Comparison of ENCODE assay signal across 8 cellular contexts in genomic region chr16:8850279-8850885, GRCh38. TPM values are rescaled to one million over a fixed set of nuclear protein-coding genes. Genes with fewer than 3 reads are reported as not detected.
A peak's percentile ranks its signal among the peaks of the same experiment; 100 is the strongest.
DNase-seq lines count a peak whose midpoint lies in the region; ATAC-seq and TF ChIP-seq lines count a peak whose summit lies in the region.

No MANE protein-coding gene starts in this region.

- H3K27ac ChIP-seq in AG04450 (ENCODE audit: low read depth, low read length) = peak overlapping the region; percentile 65

- POLR2A ChIA-PET in AG04450 (lab: Yijun Ruan, JAX) = interaction anchor here (0.5 to 3.3 kb wide), 4 partner anchors 9 to 259 kb away, joined by 3 to 13 read pairs (median 4); partner anchors contain the start of gene CARHSP1

- no peak overlapping the region for H3K4me3 Mint-ChIP-seq in activated naive CD8-positive, alpha-beta T cell treated with anti-CD3 and anti-CD28 coated beads, Interleukin-2, amount 50 U/mL, for 24 hours

- H3K4me1 Mint-ChIP-seq in activated naive CD8-positive, alpha-beta T cell treated with anti-CD3 and anti-CD28 coated beads, Interleukin-2, amount 50 U/mL, for 24 hours = peaks cover 18% of the 10 kb centered on the region

- H3K9me3 Mint-ChIP-seq in activated naive CD8-positive, alpha-beta T cell treated with anti-CD3 and anti-CD28 coated beads, Interleukin-2, amount 50 U/mL, for 24 hours = no peaks in the 10 kb centered on the region

- no peaks in the 10 kb centered on the region for H3K27me3 ChIP-seq in AG04450 (ENCODE audit: control insufficient read depth, insufficient read depth, low read length)

- H3K9me3 ChIP-seq in AG04450 (ENCODE audit: control insufficient read depth, insufficient read depth, low read length) = no peaks in the 10 kb centered on the region

- H3K36me3 Mint-ChIP-seq in activated naive CD8-positive, alpha-beta T cell treated with anti-CD3 and anti-CD28 coated beads, Interleukin-2, amount 50 U/mL, for 24 hours (ENCODE audit: low read depth) = peaks cover 32% of the 10 kb centered on the region

- no peak for TF ChIP-seq CTCF in AG04450 (IDR thresholded peaks at IDR 0.05; ENCODE audit: low read depth, low read length)

- H3K4me3 ChIP-seq in AG04450 (ENCODE audit: low read depth, low read length) = no peak overlapping the region

- no peaks in the 10 kb centered on the region for H3K27me3 Mint-ChIP-seq in activated naive CD8-positive, alpha-beta T cell treated with anti-CD3 and anti-CD28 coated beads, Interleukin-2, amount 50 U/mL, for 24 hours

- DNase-seq in AG04450 (ENCODE audit: low read depth, low spot score) (no peak), HT1080 (ENCODE audit: low read depth) (peak; percentile 96), kidney glomerular epithelial cell (lab: John Stamatoyannopoulos, UW) (peak; percentile 14), amygdala (lab: John Stamatoyannopoulos, UW) (no peak), occipital lobe (lab: John Stamatoyannopoulos, UW) (no peak), HuH-7 (ENCODE audit: low spot score) (no peak)
- DNase-seq in activated naive CD8-positive, alpha-beta T cell treated with anti-CD3 and anti-CD28 coated beads, Interleukin-2, amount 50 U/mL, for 24 hours = no peak

- CTCF ChIA-PET in AG04450 (lab: Charles Lee) = interaction anchor here (0.9 to 1.2 kb wide), 2 partner anchors 30 to 158 kb away, joined by 3 to 6 read pairs; no protein-coding TSS in a partner anchor

- H3K27ac Mint-ChIP-seq in activated naive CD8-positive, alpha-beta T cell treated with anti-CD3 and anti-CD28 coated beads, Interleukin-2, amount 50 U/mL, for 24 hours = peak overlapping the region; percentile 67

- peak; percentile 13 for ATAC-seq in activated naive CD8-positive, alpha-beta T cell treated with anti-CD3 and anti-CD28 coated beads, Interleukin-2, amount 50 U/mL, for 24 hours
- no peak for ATAC-seq in GM18502 (IDR thresholded peaks at IDR 0.05; ENCODE audit: poor library complexity, unreplicated experiment)

RNA-seq across cellular contexts. Expression of gene CARHSP1, which starts 18.4 kb away (rescaled TPM):
- 65.5 and 91.1 TPM in 2 replicates for polyA plus RNA-seq in AG04450 (2011; rRNA removed)
- 104 and 137 TPM in 2 replicates for polyA minus RNA-seq in AG04450 (2011; rRNA and poly(A)+ RNA removed)
- 114 and 126 TPM in 2 replicates for total RNA-seq in HT1080 (2014; rRNA removed; shearing (Covaris generic))
- 57.1 and 83.0 TPM in 2 replicates for polyA plus RNA-seq in HT1080 (2015; cell fraction: cytosol; rRNA removed)
- polyA plus RNA-seq in HT1080 (2015; cell fraction: nucleus; rRNA removed) = 33.8 and 38.4 TPM in 2 replicates
- total RNA-seq in occipital lobe = 189 TPM

RNA-seq across cellular contexts. Expression of gene LITAFD, which starts 31.8 kb away (rescaled TPM):
- not detected in 2 replicates for polyA plus RNA-seq in AG04450 (2011; rRNA removed)
- not detected in 2 replicates for polyA minus RNA-seq in AG04450 (2011; rRNA and poly(A)+ RNA removed)
- not detected in 2 replicates for total RNA-seq in HT1080 (2014; rRNA removed; shearing (Covaris generic))
- polyA plus RNA-seq in HT1080 (2015; cell fraction: cytosol; rRNA removed) = not detected in 2 replicates
- not detected in 2 replicates for polyA plus RNA-seq in HT1080 (2015; cell fraction: nucleus; rRNA removed)
- total RNA-seq in occipital lobe = not detected

RNA-seq across cellular contexts. Expression of gene PMM2, which starts 52.7 kb away (rescaled TPM):
- polyA plus RNA-seq in AG04450 (2011; rRNA removed) = 37.0 TPM in 2 replicates
- polyA minus RNA-seq in AG04450 (2011; rRNA and poly(A)+ RNA removed) = 21.3 TPM in 2 replicates
- total RNA-seq in HT1080 (2014; rRNA removed; shearing (Covaris generic)) = 46.9 and 61.5 TPM in 2 replicates
- polyA plus RNA-seq in HT1080 (2015; cell fraction: cytosol; rRNA removed) = 46.2 and 47.7 TPM in 2 replicates
- 71.5 TPM in 2 replicates for polyA plus RNA-seq in HT1080 (2015; cell fraction: nucleus; rRNA removed)
- 6.9 TPM for total RNA-seq in occipital lobe

RNA-seq across cellular contexts. Expression of gene TMEM186, which starts 52.9 kb away (rescaled TPM):
- 7.2 and 7.7 TPM in 2 replicates for polyA plus RNA-seq in AG04450 (2011; rRNA removed)
- 3.7 and 4.6 TPM in 2 replicates for polyA minus RNA-seq in AG04450 (2011; rRNA and poly(A)+ RNA removed)
- total RNA-seq in HT1080 (2014; rRNA removed; shearing (Covaris generic)) = 8.7 and 10.3 TPM in 2 replicates
- polyA plus RNA-seq in HT1080 (2015; cell fraction: cytosol; rRNA removed) = 21.4 and 26.4 TPM in 2 replicates
- polyA plus RNA-seq in HT1080 (2015; cell fraction: nucleus; rRNA removed) = 14.6 and 20.0 TPM in 2 replicates
- 5.8 TPM for total RNA-seq in occipital lobe

Comparison
In these comparisons a context has a peak if more than half of its experiments do, and no peak if none do; other contexts are left out.
1. DNase-seq: peak in HT1080 (single experiment) and kidney glomerular epithelial cell (single experiment); none in AG04450 (single experiment), activated naive CD8-positive, alpha-beta T cell treated with anti-CD3 and anti-CD28 coated beads, Interleukin-2, amount 50 U/mL, for 24 hours (single experiment), amygdala (0 of 56), occipital lobe (single experiment) and HuH-7 (single experiment).